Comparison of ENCODE assay signal across 24 cellular contexts in genomic region chr13:114229486-114229885, GRCh38.
DNase-seq lines count a peak whose midpoint lies in the region.
"Had no signal": no experiment of that assay in that cellular context is flagged by ENCODE, and none has a peak within 500 bp of the region (broad histone marks: within the 10 kb centered on the region; RNA-seq: fewer than 3 reads in every experiment).

No MANE protein-coding gene starts in this region.

- peak; percentile 75 for DNase-seq in SIG-M5 treated with dmso at 0.1 percent for 504 hours (lab: John Stamatoyannopoulos, UW; ENCODE audit: unreplicated experiment)
- DNase-seq in SIG-M5 (lab: John Stamatoyannopoulos, UW) = no peak
- peak; percentile 74 for DNase-seq in amniotic epithelial cell (ENCODE audit: low read depth)
- no peak for DNase-seq in central memory CD4-positive, alpha-beta T cell
- no peak for DNase-seq in NCI-H2227 (lab: John Stamatoyannopoulos, UW; ENCODE audit: unreplicated experiment)
- DNase-seq in stimulated activated CD4-positive, alpha-beta T cell treated with anti-CD3 and anti-CD28 coated beads, Interleukin-2, amount 100 ng/mL, for 24 hours = no peak
- DNase-seq in activated T-cell treated with anti-CD3 and anti-CD28 coated beads, Interleukin-2, amount 50 U/mL, for 1 hour = no peak
- DNase-seq: 8988T; activated CD4-positive, alpha-beta T cell treated with anti-CD3 and anti-CD28 coated beads, Interleukin-2, amount 50 U/mL, for 1 hour; activated CD8-positive, alpha-beta memory T cell treated with anti-CD3 and anti-CD28 coated beads, Interleukin-2, amount 50 U/mL, for 4 hours; activated effector memory CD4-positive, alpha-beta T cell treated with anti-CD3 and anti-CD28 coated beads, Interleukin-2, amount 50 U/mL, for 16 hours; amygdala; BE2C; cerebellar nuclear complex; COR-L47; effector memory CD8-positive, alpha-beta T cell; midbrain; NCI-H774; PC-3; SHP77 treated with DMSO at 0.1 percent for 48 hours; stimulated activated CD4-positive, alpha-beta T cell treated with anti-CD3 and anti-CD28 coated beads, Interleukin-4, amount 100 ng/mL, for 24 hours; stomach; trophoblast cell had no signal

- H3K9me3 ChIP-seq in iPS-15b (ENCODE audit: control insufficient read depth, insufficient read depth, low read length) = no peaks in the 10 kb centered on the region
- H3K9me3 ChIP-seq: BE2C, stomach had no signal

- H3K36me3 ChIP-seq in iPS-15b (ENCODE audit: control insufficient read depth, insufficient read depth, low read length) = no peaks in the 10 kb centered on the region
- H3K36me3 ChIP-seq: BE2C, stomach had no signal

- peak overlapping the region; percentile 9 for H3K4me3 ChIP-seq in iPS-15b (ENCODE audit: low read depth, low read length)
- H3K4me3 ChIP-seq: stomach had no signal

- no peaks in the 10 kb centered on the region for H3K27me3 ChIP-seq in iPS-15b (ENCODE audit: control insufficient read depth, insufficient read depth, low read length)

- H3K9ac ChIP-seq in iPS-15b (ENCODE audit: low read depth, low read length) = peak overlapping the region; percentile 39

- peaks cover 45% of the 10 kb centered on the region for H3K4me1 ChIP-seq in iPS-15b (ENCODE audit: control insufficient read depth, insufficient read depth, low read length)
- H3K4me1 ChIP-seq: BE2C had no signal

Comparison
In these comparisons a context has a peak if more than half of its experiments do, and no peak if none do; other contexts are left out.
1. DNase-seq: peak in SIG-M5 treated with dmso at 0.1 percent for 504 hours (single experiment) and amniotic epithelial cell (single experiment); none in SIG-M5 (single experiment), central memory CD4-positive, alpha-beta T cell (single experiment), NCI-H2227 (single experiment), stimulated activated CD4-positive, alpha-beta T cell treated with anti-CD3 and anti-CD28 coated beads, Interleukin-2, amount 100 ng/mL, for 24 hours (0 of 2) and activated T-cell treated with anti-CD3 and anti-CD28 coated beads, Interleukin-2, amount 50 U/mL, for 1 hour (single experiment).